ENCODE assay signal across 8 cellular contexts in genomic region chr3:194485876-194486539, GRCh38. TPM values are rescaled to one million over a fixed set of nuclear protein-coding genes. Genes with fewer than 3 reads are reported as not detected.
DNase-seq lines count a peak whose midpoint lies in the region; ATAC-seq and TF ChIP-seq lines count a peak whose summit lies in the region.

No MANE protein-coding gene starts in this region.

- H3K4me3 ChIP-seq in AG10803 (ENCODE audit: low read length) (peak overlapping the region; percentile 95), HUES64 (ENCODE audit: low read length) (peak overlapping the region; percentile 94), dorsolateral prefrontal cortex (peak overlapping the region; percentile 59 to 91 (median 76))

- H3K27ac ChIP-seq in HUES64 (ENCODE audit: low read depth, low read length) (peak overlapping the region; percentile 35; the same call in 1 of the 2 replicates), dorsolateral prefrontal cortex (peak overlapping the region in 51 of 59 donors; percentile 8 to 91 (median 70))

- no peaks in the 10 kb centered on the region for H3K9me3 ChIP-seq in HUES64 (ENCODE audit: insufficient read depth, low read depth, low read length)

- no peak for DNase-seq in AG10803 (ENCODE audit: low read depth)
- peak; percentile 39 to 49 for DNase-seq in activated CD4-positive, alpha-beta T cell treated with anti-CD3 and anti-CD28 coated beads, Interleukin-2, amount 50 U/mL, for 24 hours (ENCODE audit: low read depth in 1 of 2, low spot score in 1 of 2)
- DNase-seq in dorsolateral prefrontal cortex: peak in 5 of 10 donors; percentile 9 to 48 (median 35)
- DNase-seq in lung microvascular endothelial cell (ENCODE audit: low read depth in 2 of 2): peak; percentile 59 to 77
- DNase-seq in stimulated activated CD8-positive, alpha-beta memory T cell treated with anti-CD3 and anti-CD28 coated beads, Interleukin-15, amount 100 ng/mL, for 4 hours (ENCODE audit: low read depth in 2 of 2): peak; percentile 57 to 66
- no peak for DNase-seq in NCI-H2029 (lab: John Stamatoyannopoulos, UW)

- under 1% methylated on average over 42 of the region's 42 CpGs for WGBS in HUES64

- intact Hi-C loops in dorsolateral prefrontal cortex (cut with DNase I): loop anchor here (2.0 to 5.0 kb wide), 3 partner anchors 96 to 186 kb away; partner anchors contain the start of gene LSG1 (in 1 of the 2)

- H3K9ac ChIP-seq in HUES64 (ENCODE audit: low read depth, low read length): peak overlapping the region; percentile 83

- H3K36me3 ChIP-seq in HUES64 (ENCODE audit: insufficient read depth, low read length): peaks cover 14% of the 10 kb centered on the region

- H3K27me3 ChIP-seq in HUES64 (ENCODE audit: insufficient read depth, low read length) (peaks cover 3% of the 10 kb centered on the region; the same call in 1 of the 2 replicates), dorsolateral prefrontal cortex (no peaks in the 10 kb centered on the region)

- peak; percentile 13 for ATAC-seq in GM19397 (IDR thresholded peaks at IDR 0.05; ENCODE audit: unreplicated experiment)

- H3K4me1 ChIP-seq in HUES64 (ENCODE audit: insufficient read depth, low read length): peaks cover 15% of the 10 kb centered on the region; the same call in 1 of the 2 replicates

- TF ChIP-seq CTCF in AG10803 (conservative IDR thresholded peaks at IDR 0.05; ENCODE audit: low read length) (peak; percentile 35), dorsolateral prefrontal cortex (IDR thresholded peaks at IDR 0.05 in 54 of 56, conservative IDR thresholded peaks at IDR 0.05 in 2 of 56; ENCODE audit: low read depth in 1 of 56, partially characterized antibody in 56 of 56) (peak in 5 of 56 donors; percentile 9 to 38 (median 24))

RNA-seq across cellular contexts. Expression of gene ATP13A3, which starts 0.8 kb away (rescaled TPM):
- 38.1 TPM for polyA plus RNA-seq in HUES64 (2013, experiment 1 of 2)
- polyA plus RNA-seq in HUES64 (2013, experiment 2 of 2): 48.4 TPM
- total RNA-seq in dorsolateral prefrontal cortex (10 to 100 TPM; 47.4 to 93.2 (median 65.7) TPM), lung microvascular endothelial cell (71.7 and 121 TPM in 2 replicates)

Comparison
In these comparisons a context has a peak if more than half of its experiments do, and no peak if none do; other contexts are left out.
1. DNase-seq: peak in activated CD4-positive, alpha-beta T cell treated with anti-CD3 and anti-CD28 coated beads, Interleukin-2, amount 50 U/mL, for 24 hours (2 of 2), lung microvascular endothelial cell (2 of 2) and stimulated activated CD8-positive, alpha-beta memory T cell treated with anti-CD3 and anti-CD28 coated beads, Interleukin-15, amount 100 ng/mL, for 4 hours (2 of 2); none in AG10803 (single experiment) and NCI-H2029 (single experiment).
2. Peak in every context shown above with its lines, with median percentiles within 50 percentile points of each other: H3K4me3 ChIP-seq.